Comparison of ENCODE assay signal across 25 cellular contexts in the genomic region with DNA sequence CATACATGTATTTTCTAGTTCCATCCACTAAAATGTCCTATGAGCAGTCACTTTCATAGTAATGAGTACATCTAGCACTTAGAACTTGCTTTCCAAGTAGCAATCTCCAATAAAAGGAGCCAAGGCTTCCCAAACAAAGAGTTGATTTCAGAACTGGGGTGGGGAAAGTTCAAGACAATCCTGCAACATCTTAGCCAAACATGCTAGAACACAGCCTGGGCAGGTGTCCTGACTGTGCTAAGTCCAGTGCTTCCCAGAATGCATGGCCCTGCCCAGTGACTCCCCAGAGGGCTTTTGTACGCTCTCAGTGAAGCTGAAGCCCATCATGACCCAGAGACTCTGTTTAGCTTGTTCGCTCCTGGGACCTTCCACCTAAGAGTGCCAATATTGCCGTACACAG.
"Had no signal": no experiment of that assay in that cellular context is flagged by ENCODE, and none has a peak within 500 bp of the region (broad histone marks: within the 10 kb centered on the region; RNA-seq: fewer than 3 reads in every experiment).

No MANE protein-coding gene starts in this region.

- H3K9ac ChIP-seq: KMS-11 had no signal

- H3K4me3 ChIP-seq: MG63, SJSA1, SK-N-MC had no signal

- DNase-seq: IMR-90, Kasumi-1, MG63, NCI-H1092, NCI-H1105 treated with DMSO at 0.1 percent for 48 hours, NCI-H1417 treated with DMSO at 0.1 percent for 48 hours, NCI-H146, NCI-H1694 treated with DMSO at 0.1 percent for 48 hours, NCI-H1930, NCI-H2081, NCI-H2107, NCI-H226, NCI-H446, NCI-H510A, NCI-H524 treated with DMSO at 0.1 percent for 48 hours, NCI-H69, NCI-H774, Right ventricle myocardium superior, RPMI8226, SIG-M5 had no signal

- H3K4me1 ChIP-seq: SJSA1 had no signal

- H3K27me3 ChIP-seq: MG63, SJSA1 had no signal

- H3K27ac ChIP-seq: KMS-11, SJSA1, SK-N-MC had no signal

- FAIRE-seq: HepG2, RCC 7860 had no signal

- ATAC-seq: HepG2 had no signal

- H3K36me3 ChIP-seq: MG63, SJSA1 had no signal

- H3K9me3 ChIP-seq: MG63, SJSA1 had no signal

- H3K4me2 ChIP-seq: KMS-11 had no signal
